24 cellular contexts compared by ENCODE assay signal in the genomic region with DNA sequence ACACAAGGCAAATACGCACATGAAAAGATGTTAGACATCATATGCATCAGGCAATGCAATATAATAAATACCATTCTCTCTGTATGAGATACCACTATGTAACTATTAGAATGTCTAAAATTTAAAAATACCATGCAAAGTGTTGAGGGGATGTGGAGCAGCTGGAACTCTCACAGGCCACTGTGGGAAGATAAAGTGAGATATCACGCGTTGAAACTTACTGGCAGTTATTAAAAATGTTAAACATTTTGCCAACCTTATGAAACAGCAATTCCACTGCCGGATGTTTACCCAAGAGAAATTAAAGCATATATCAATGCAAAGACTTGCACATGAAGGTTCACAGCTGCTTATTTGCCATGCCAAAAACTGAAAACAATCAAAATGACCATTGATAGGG.
"Had no signal": no experiment of that assay in that cellular context is flagged by ENCODE, and none has a peak within 500 bp of the region (broad histone marks: within the 10 kb centered on the region; RNA-seq: fewer than 3 reads in every experiment).

No MANE protein-coding gene starts in this region.

- H3K4me3 ChIP-seq: stomach, suprapubic skin, testis, thoracic aorta, thyroid gland, tibial artery, tibial nerve, transverse colon, upper lobe of left lung, upper lobe of right lung, uterus, vagina had no signal

- DNase-seq: stimulated activated CD4-positive, alpha-beta T cell treated with anti-CD3 and anti-CD28 coated beads, Interleukin-2, amount 100 ng/mL, for 48 hours; stimulated activated CD4-positive, alpha-beta T cell treated with anti-CD3 and anti-CD28 coated beads, Interleukin-4, amount 100 ng/mL, for 1 hour; stimulated activated CD4-positive, alpha-beta T cell treated with anti-CD3 and anti-CD28 coated beads, Interleukin-4, amount 100 ng/mL, for 24 hours; stimulated activated CD4-positive, alpha-beta T cell treated with anti-CD3 and anti-CD28 coated beads, Interleukin-4, amount 100 ng/mL, for 4 hours; stimulated activated CD8-positive, alpha-beta memory T cell treated with anti-CD3 and anti-CD28 coated beads, Interleukin-4, amount 100 ng/mL, for 48 hours; stimulated activated naive B cell treated with anti-CD40 and anti-IgM and Interleukin-4, amounts not matched to agents 10 μg/mL and 1 μg/mL and 100 μg/mL, for 72 hours; stimulated activated naive CD4-positive, alpha-beta T cell; stimulated activated naive CD4-positive, alpha-beta T cell treated with Interleukin-2 at 50 U/mL for 16 hours; stimulated activated naive CD8-positive, alpha-beta T cell treated with anti-CD3 and anti-CD28 coated beads, Interleukin-15, amount 100 ng/mL, for 72 hours; stimulated activated naive CD8-positive, alpha-beta T cell treated with anti-CD3 and anti-CD28 coated beads, Interleukin-15, Interleukin-2, amounts not matched to agents 100 U/mL and 50 U/mL, for 24 hours; stomach; substantia nigra; testis; thyroid gland; tibial artery; transverse colon; trophoblast cell; upper lobe of left lung; upper lobe of right lung; uterus had no signal
